28 cellular contexts compared by ENCODE assay signal in genomic region chr16:87033541-87034300, GRCh38.
DNase-seq lines count a peak whose midpoint lies in the region; ATAC-seq and TF ChIP-seq lines count a peak whose summit lies in the region.
"Had no signal": no experiment of that assay in that cellular context is flagged by ENCODE, and none has a peak within 500 bp of the region (broad histone marks: within the 10 kb centered on the region; RNA-seq: fewer than 3 reads in every experiment).

No MANE protein-coding gene starts in this region.

- no peaks in the 10 kb centered on the region for H3K9me3 Mint-ChIP-seq in Calu3 (ENCODE audit: low read depth, unreplicated experiment)
- H3K9me3 Mint-ChIP-seq: activated CD4-positive, alpha-beta T cell treated with anti-CD3 and anti-CD28 coated beads, Interleukin-2, amount 10 ng/mL, durations not matched to agents 7 days and 5 days; activated T-cell treated with anti-CD3 and anti-CD28 coated beads, Interleukin-2, amount 50 U/mL, for 4 hours; CD4-positive, alpha-beta T cell; GM23338 had no signal

- peak; percentile 84 for ATAC-seq in left ventricle myocardium superior
- no peak for ATAC-seq in GM19463 (IDR thresholded peaks at IDR 0.05; ENCODE audit: unreplicated experiment)
- ATAC-seq in omental fat pad (ENCODE audit: low FRiP score), result no peak
- ATAC-seq in HG03196 (IDR thresholded peaks at IDR 0.05; ENCODE audit: unreplicated experiment), result no peak
- ATAC-seq: activated T-cell treated with anti-CD3 and anti-CD28 coated beads, Interleukin-2, amount 50 U/mL, for 4 hours; GM12878; GM23338; left colon; stimulated activated effector memory CD8-positive, alpha-beta T cell treated with anti-CD3 and anti-CD28 coated beads, Interleukin-12 subunit alpha, Interleukin-12 subunit beta, amount 100 ng/mL, for 72 hours; WTC11 had no signal

- no peaks in the 10 kb centered on the region for H3K36me3 Mint-ChIP-seq in Calu3 (ENCODE audit: insufficient read depth, unreplicated experiment)
- H3K36me3 Mint-ChIP-seq: brain; stimulated activated effector memory CD8-positive, alpha-beta T cell treated with anti-CD3 and anti-CD28 coated beads, Interleukin-12 subunit alpha, Interleukin-12 subunit beta, amount 100 ng/mL, for 72 hours; WTC11 had no signal

- DNase-seq in NCI-H82 (lab: John Stamatoyannopoulos, UW) (peak; percentile 20), NCI-H82 treated with DMSO at 0.1 percent for 48 hours (lab: John Stamatoyannopoulos, UW; ENCODE audit: unreplicated experiment) (no peak), left ventricle myocardium superior (peak; percentile 67), posterior vena cava (ENCODE audit: low spot score) (peak; percentile 52), omental fat pad (ENCODE audit: low spot score) (no peak), Calu3 (no peak)
- DNase-seq: activated CD4-positive, alpha-beta T cell treated with anti-CD3 and anti-CD28 coated beads, Interleukin-2, amount 10 ng/mL, durations not matched to agents 7 days and 5 days; activated T-cell treated with anti-CD3 and anti-CD28 coated beads, Interleukin-2, amount 50 U/mL, for 4 hours; CD4-positive, alpha-beta T cell; colonic mucosa; EL; hippocampal formation; left colon; mesendoderm; NCI-H1092 treated with DMSO at 0.1 percent for 48 hours; NCI-H2029; NCI-H345; occipital lobe; retina; stimulated activated CD4-positive, alpha-beta T cell treated with anti-CD3 and anti-CD28 coated beads, Interleukin-4, amount 100 ng/mL, for 24 hours; substantia nigra had no signal

- intact Hi-C loops in left ventricle myocardium superior (cut with micrococcal nuclease), result no loop called here
- intact Hi-C loops in posterior vena cava (cut with DNase I), result no loop called here
- intact Hi-C loops in Calu3 (cut with micrococcal nuclease; ENCODE audit: unreplicated experiment), result no loop called here

- no TSS peak for BruUV-seq in Calu3 (replicated peaks; lab: Mats Ljungman, UMichigan)

- no peak overlapping the region for H3K27ac Mint-ChIP-seq in Calu3 (ENCODE audit: unreplicated experiment)
- H3K27ac Mint-ChIP-seq: activated CD4-positive, alpha-beta T cell treated with anti-CD3 and anti-CD28 coated beads, Interleukin-2, amount 10 ng/mL, durations not matched to agents 7 days and 5 days; brain; CD4-positive, alpha-beta T cell; GM23338; stimulated activated effector memory CD8-positive, alpha-beta T cell treated with anti-CD3 and anti-CD28 coated beads, Interleukin-12 subunit alpha, Interleukin-12 subunit beta, amount 100 ng/mL, for 72 hours; WTC11 had no signal

- CTCF ChIA-PET in Calu3 (lab: Charles Lee), result no interaction called here

- TF ChIP-seq CTCF in omental fat pad (IDR thresholded peaks at IDR 0.05) (no peak), Calu3 (IDR thresholded peaks at IDR 0.05; ENCODE audit: unreplicated experiment) (no peak)

- no peaks in the 10 kb centered on the region for H3K4me1 Mint-ChIP-seq in Calu3 (ENCODE audit: low read depth, unreplicated experiment)
- H3K4me1 Mint-ChIP-seq: activated CD4-positive, alpha-beta T cell treated with anti-CD3 and anti-CD28 coated beads, Interleukin-2, amount 10 ng/mL, durations not matched to agents 7 days and 5 days; GM23338; stimulated activated effector memory CD8-positive, alpha-beta T cell treated with anti-CD3 and anti-CD28 coated beads, Interleukin-12 subunit alpha, Interleukin-12 subunit beta, amount 100 ng/mL, for 72 hours had no signal

- H3K27me3 Mint-ChIP-seq in Calu3 (ENCODE audit: unreplicated experiment), result peaks cover 100% of the 10 kb centered on the region
- H3K27me3 Mint-ChIP-seq: activated CD4-positive, alpha-beta T cell treated with anti-CD3 and anti-CD28 coated beads, Interleukin-2, amount 10 ng/mL, durations not matched to agents 7 days and 5 days had no signal

- no peak overlapping the region for H3K4me3 Mint-ChIP-seq in Calu3 (ENCODE audit: low read depth, unreplicated experiment)
- H3K4me3 Mint-ChIP-seq: activated CD4-positive, alpha-beta T cell treated with anti-CD3 and anti-CD28 coated beads, Interleukin-2, amount 10 ng/mL, durations not matched to agents 7 days and 5 days; activated T-cell treated with anti-CD3 and anti-CD28 coated beads, Interleukin-2, amount 50 U/mL, for 4 hours; brain; CD4-positive, alpha-beta T cell; GM23338; stimulated activated effector memory CD8-positive, alpha-beta T cell treated with anti-CD3 and anti-CD28 coated beads, Interleukin-12 subunit alpha, Interleukin-12 subunit beta, amount 100 ng/mL, for 72 hours; WTC11 had no signal

Comparison
In these comparisons a context has a peak if more than half of its experiments do, and no peak if none do; other contexts are left out.
1. DNase-seq: peak in NCI-H82 (single experiment), left ventricle myocardium superior (single experiment) and posterior vena cava (single experiment); none in NCI-H82 treated with DMSO at 0.1 percent for 48 hours (single experiment), omental fat pad (single experiment) and Calu3 (single experiment).